1 cellular context compared by ENCODE assay signal in genomic region chr4:99059550-99059949, GRCh38.
TF ChIP-seq lines count a peak whose summit lies in the region.

No MANE protein-coding gene starts in this region.

TF ChIP-seq in SK-N-SH treated with all-trans-retinoic acid at 6 μM for 48 hours, 23 proteins besides CTCF, POLR2A, EP300 and RAD21 (continued from another document):
- TF ChIP-seq PATZ1 (CRISPR knock-in tag; IDR thresholded peaks at IDR 0.05; ENCODE audit: borderline replicate concordance) (no peak), ARNTL (CRISPR knock-in tag; IDR thresholded peaks at IDR 0.05; ENCODE audit: borderline replicate concordance, low read depth) (no peak), TSHZ2 (CRISPR knock-in tag; IDR thresholded peaks at IDR 0.05) (no peak), ZFP30 (CRISPR knock-in tag; IDR thresholded peaks at IDR 0.05) (no peak), TOX (CRISPR knock-in tag; IDR thresholded peaks at IDR 0.05; ENCODE audit: borderline replicate concordance) (no peak), SNAI2 (CRISPR knock-in tag; IDR thresholded peaks at IDR 0.05) (no peak), ISL1 (CRISPR knock-in tag; IDR thresholded peaks at IDR 0.05) (no peak), ZNF8 (CRISPR knock-in tag; IDR thresholded peaks at IDR 0.05) (no peak), BACH2 (CRISPR knock-in tag; IDR thresholded peaks at IDR 0.05; ENCODE audit: borderline replicate concordance) (no peak), ESRRG (CRISPR knock-in tag; IDR thresholded peaks at IDR 0.05) (no peak), ZNF70 (CRISPR knock-in tag; IDR thresholded peaks at IDR 0.05) (no peak), PPARA (CRISPR knock-in tag; IDR thresholded peaks at IDR 0.05; ENCODE audit: borderline replicate concordance) (no peak), ZFP3 (CRISPR knock-in tag; IDR thresholded peaks at IDR 0.05) (no peak), TCF4 (CRISPR knock-in tag; IDR thresholded peaks at IDR 0.05; ENCODE audit: borderline replicate concordance) (no peak)
